In the genomic region with DNA sequence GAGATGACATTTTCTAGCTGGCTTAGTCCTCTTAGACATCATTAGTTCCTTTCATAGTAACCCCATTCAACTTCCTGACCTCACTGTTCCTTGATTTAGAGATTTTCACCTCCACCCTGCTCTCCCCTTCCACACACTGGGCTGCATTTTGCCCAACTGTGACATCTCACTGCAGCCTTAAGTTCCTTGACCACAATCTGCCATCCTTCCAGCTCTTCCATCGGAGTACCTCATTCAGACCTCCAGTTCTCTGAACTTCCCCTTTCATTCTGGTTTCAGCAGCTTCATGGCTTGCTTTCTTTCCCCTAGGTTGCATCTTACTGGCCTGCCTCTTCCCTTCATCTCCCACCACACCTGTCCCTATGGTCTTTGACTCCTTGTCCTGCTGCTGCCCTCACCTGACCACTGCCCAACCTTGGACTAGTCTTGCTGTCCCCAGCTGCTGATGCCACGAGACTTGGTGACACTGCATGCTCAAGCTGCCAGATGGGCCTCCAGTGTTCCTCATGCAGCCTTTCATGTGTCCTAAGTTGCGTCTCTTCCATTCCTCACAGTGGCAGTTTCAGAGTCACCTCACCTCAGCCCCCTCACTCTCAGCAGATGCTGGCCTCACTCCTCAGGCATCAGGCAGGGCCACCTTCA, we compare ENCODE assay signal across 15 cellular contexts. TPM values are rescaled to one million over a fixed set of nuclear protein-coding genes. Genes with fewer than 3 reads are reported as not detected.
A peak's percentile ranks its signal among the peaks of the same experiment; 100 is the strongest.
DNase-seq lines count a peak whose midpoint lies in the region; ATAC-seq and TF ChIP-seq lines count a peak whose summit lies in the region.
"Had no signal": no experiment of that assay in that cellular context is flagged by ENCODE, and none has a peak within 500 bp of the region (broad histone marks: within the 10 kb centered on the region; RNA-seq: fewer than 3 reads in every experiment).

No MANE protein-coding gene starts in this region.

- H3K4me2 ChIP-seq in GM23338, result no peak overlapping the region

- no peak overlapping the region for H3K4me3 ChIP-seq in CD4-positive, alpha-beta memory T cell (ENCODE audit: low read length in 2 of 2)
- no peak overlapping the region for H3K4me3 ChIP-seq in GM23338
- H3K4me3 ChIP-seq: right atrium auricular region had no signal

- no peaks in the 10 kb centered on the region for H3K9me3 ChIP-seq in CD4-positive, alpha-beta memory T cell (ENCODE audit: control insufficient read depth in 1 of 2, low read length in 2 of 2)
- H3K9me3 ChIP-seq: right atrium auricular region had no signal

- H3F3A ChIP-seq in GM23338 (replicated peaks; ENCODE audit: low read depth), result peaks cover 40% of the 10 kb centered on the region

- no peaks in the 10 kb centered on the region for H3K79me2 ChIP-seq in GM23338 (replicated peaks; ENCODE audit: insufficient read depth)

- 0 out of 2 replicates have a peak, but pooled peaks cover 8% of the 10 kb centered on the region for H4K20me1 ChIP-seq in GM23338 (replicated peaks; ENCODE audit: insufficient read depth)

- CTCF ChIA-PET in CD4-positive, alpha-beta memory T cell (lab: Charles Lee; ENCODE audit: partially characterized antibody), result interaction anchor here (1.3 to 1.4 kb wide), 2 partner anchors 128 to 130 kb away, joined by 3 to 4 read pairs; no protein-coding TSS in a partner anchor
- CTCF ChIA-PET in activated B cell treated with CpG ODN at 0.5 μM for 24 hours (lab: Charles Lee), result no interaction called here

- TF ChIP-seq CTCF in GM23338 (conservative IDR thresholded peaks at IDR 0.05; ENCODE audit: low read depth in 2 of 2) (no peak), activated B cell treated with CpG ODN at 0.5 μM for 24 hours (IDR thresholded peaks at IDR 0.05) (no peak)

- POLR2A ChIA-PET in CD4-positive, alpha-beta memory T cell (lab: Charles Lee; ENCODE audit: partially characterized antibody), result no interaction called here
- POLR2A ChIA-PET in activated B cell treated with CpG ODN at 0.5 μM for 24 hours (lab: Charles Lee), result interaction anchor here (0.6 to 1.0 kb wide), 2 partner anchors 8 to 49 kb away, joined by 3 to 6 read pairs; no protein-coding TSS in a partner anchor

- H2AFZ ChIP-seq in GM23338, result no peak overlapping the region

- H3K36me3 ChIP-seq in CD4-positive, alpha-beta memory T cell (ENCODE audit: insufficient read depth, low read length), result peaks cover 80% of the 10 kb centered on the region
- peaks cover 44% of the 10 kb centered on the region for H3K36me3 ChIP-seq in GM23338 (ENCODE audit: insufficient read depth)

- H3K9me2 ChIP-seq in GM23338 (ENCODE audit: insufficient read depth), result no peaks in the 10 kb centered on the region

- no peak for DNase-seq in CD4-positive, alpha-beta memory T cell
- DNase-seq in GM23338 (ENCODE audit: low spot score), result no peak
- DNase-seq in activated B cell treated with CpG ODN at 0.5 μM for 24 hours, result no peak
- DNase-seq in left lobe of liver (ENCODE audit: low spot score), result no peak
- DNase-seq in SKM-1 treated with dmso at 0.1 percent for 144 hours (lab: John Stamatoyannopoulos, UW; ENCODE audit: unreplicated experiment), result no peak
- DNase-seq: activated CD4-positive, alpha-beta T cell treated with anti-CD3 and anti-CD28 coated beads for 1 hour; activated effector memory CD4-positive, alpha-beta T cell treated with Interleukin-2 at 50 U/mL for 16 hours; EL; NCI-H226; stimulated activated CD4-positive, alpha-beta T cell treated with anti-CD3 and anti-CD28 coated beads, Interleukin-2, amount 100 ng/mL, for 48 hours; stimulated activated naive CD4-positive, alpha-beta T cell treated with Interleukin-2 at 50 U/mL for 16 hours; SW 1271 had no signal

- no peaks in the 10 kb centered on the region for H3K27me3 Mint-ChIP-seq in CD4-positive, alpha-beta memory T cell
- H3K27me3 Mint-ChIP-seq in GM23338 (ENCODE audit: insufficient read depth, low read depth, poor library complexity) (peaks cover 11% of the 10 kb centered on the region), activated B cell treated with CpG ODN at 0.5 μM for 24 hours (no peaks in the 10 kb centered on the region)

- no peaks in the 10 kb centered on the region for H3K4me1 ChIP-seq in CD4-positive, alpha-beta memory T cell (ENCODE audit: insufficient read depth, low read length)
- H3K4me1 ChIP-seq in GM23338 (ENCODE audit: insufficient read depth), result no peaks in the 10 kb centered on the region
- H3K4me1 ChIP-seq: right atrium auricular region had no signal

- intact Hi-C loops in CD4-positive, alpha-beta memory T cell (cut with micrococcal nuclease), result no loop called here
- intact Hi-C loops in activated B cell treated with CpG ODN at 0.5 μM for 24 hours (cut with micrococcal nuclease), result no loop called here

- H3K4me3 Mint-ChIP-seq in CD4-positive, alpha-beta memory T cell, result no peak overlapping the region
- no peak overlapping the region for H3K4me3 Mint-ChIP-seq in GM23338
- no peak overlapping the region for H3K4me3 Mint-ChIP-seq in activated B cell treated with CpG ODN at 0.5 μM for 24 hours

- H3K27me3 ChIP-seq in CD4-positive, alpha-beta memory T cell (ENCODE audit: insufficient read depth, low read length), result no peaks in the 10 kb centered on the region
- no peaks in the 10 kb centered on the region for H3K27me3 ChIP-seq in GM23338 (ENCODE audit: insufficient read depth)
- H3K27me3 ChIP-seq: right atrium auricular region had no signal

- peaks cover 0 to 4% (median 0%) of the 10 kb centered on the region in 8 donors for H3K9me3 Mint-ChIP-seq in CD4-positive, alpha-beta memory T cell
- H3K9me3 Mint-ChIP-seq in GM23338, result no peaks in the 10 kb centered on the region
- no peaks in the 10 kb centered on the region for H3K9me3 Mint-ChIP-seq in activated B cell treated with CpG ODN at 0.5 μM for 24 hours

- no peak overlapping the region for H3K27ac ChIP-seq in CD4-positive, alpha-beta memory T cell (ENCODE audit: low read depth, low read length)
- H3K27ac ChIP-seq in GM23338 (ENCODE audit: low read depth), result peak overlapping the region; percentile 32; the same call in 1 of the 2 replicates
- H3K27ac ChIP-seq: right atrium auricular region had no signal

- peaks cover 51 to 79% of the 10 kb centered on the region in 2 donors for H3K36me3 Mint-ChIP-seq in CD4-positive, alpha-beta memory T cell
- H3K36me3 Mint-ChIP-seq in GM23338 (ENCODE audit: low read depth) (peaks cover 77% of the 10 kb centered on the region), activated B cell treated with CpG ODN at 0.5 μM for 24 hours (ENCODE audit: low read depth) (peaks cover 83% of the 10 kb centered on the region)

- peaks cover 0 to 3% (median 0%) of the 10 kb centered on the region in 4 donors for H3K4me1 Mint-ChIP-seq in CD4-positive, alpha-beta memory T cell
- H3K4me1 Mint-ChIP-seq in GM23338, result peaks cover 3% of the 10 kb centered on the region; the same call in 1 of the 3 replicates
- peaks cover 2% of the 10 kb centered on the region for H3K4me1 Mint-ChIP-seq in activated B cell treated with CpG ODN at 0.5 μM for 24 hours

- ATAC-seq in GM23338, result no peak
- ATAC-seq in activated B cell treated with CpG ODN at 0.5 μM for 24 hours (ENCODE audit: low read depth), result no peak
- peak; percentile 18 for ATAC-seq in left lobe of liver
- no peak for ATAC-seq in HG03095 (IDR thresholded peaks at IDR 0.05; ENCODE audit: unreplicated experiment)
- no peak for ATAC-seq in GM19328 (IDR thresholded peaks at IDR 0.05; ENCODE audit: unreplicated experiment)

- peak overlapping the region in 6 of 7 donors; percentile 7 to 89 (median 84) for H3K27ac Mint-ChIP-seq in CD4-positive, alpha-beta memory T cell
- H3K27ac Mint-ChIP-seq in GM23338, result no peak overlapping the region
- H3K27ac Mint-ChIP-seq in activated B cell treated with CpG ODN at 0.5 μM for 24 hours, result peak overlapping the region; percentile 43

TF ChIP-seq in GM23338, 12 proteins besides CTCF, POLR2A, EP300 and RAD21 (continues in another document):
- TF ChIP-seq, protein P1, sequence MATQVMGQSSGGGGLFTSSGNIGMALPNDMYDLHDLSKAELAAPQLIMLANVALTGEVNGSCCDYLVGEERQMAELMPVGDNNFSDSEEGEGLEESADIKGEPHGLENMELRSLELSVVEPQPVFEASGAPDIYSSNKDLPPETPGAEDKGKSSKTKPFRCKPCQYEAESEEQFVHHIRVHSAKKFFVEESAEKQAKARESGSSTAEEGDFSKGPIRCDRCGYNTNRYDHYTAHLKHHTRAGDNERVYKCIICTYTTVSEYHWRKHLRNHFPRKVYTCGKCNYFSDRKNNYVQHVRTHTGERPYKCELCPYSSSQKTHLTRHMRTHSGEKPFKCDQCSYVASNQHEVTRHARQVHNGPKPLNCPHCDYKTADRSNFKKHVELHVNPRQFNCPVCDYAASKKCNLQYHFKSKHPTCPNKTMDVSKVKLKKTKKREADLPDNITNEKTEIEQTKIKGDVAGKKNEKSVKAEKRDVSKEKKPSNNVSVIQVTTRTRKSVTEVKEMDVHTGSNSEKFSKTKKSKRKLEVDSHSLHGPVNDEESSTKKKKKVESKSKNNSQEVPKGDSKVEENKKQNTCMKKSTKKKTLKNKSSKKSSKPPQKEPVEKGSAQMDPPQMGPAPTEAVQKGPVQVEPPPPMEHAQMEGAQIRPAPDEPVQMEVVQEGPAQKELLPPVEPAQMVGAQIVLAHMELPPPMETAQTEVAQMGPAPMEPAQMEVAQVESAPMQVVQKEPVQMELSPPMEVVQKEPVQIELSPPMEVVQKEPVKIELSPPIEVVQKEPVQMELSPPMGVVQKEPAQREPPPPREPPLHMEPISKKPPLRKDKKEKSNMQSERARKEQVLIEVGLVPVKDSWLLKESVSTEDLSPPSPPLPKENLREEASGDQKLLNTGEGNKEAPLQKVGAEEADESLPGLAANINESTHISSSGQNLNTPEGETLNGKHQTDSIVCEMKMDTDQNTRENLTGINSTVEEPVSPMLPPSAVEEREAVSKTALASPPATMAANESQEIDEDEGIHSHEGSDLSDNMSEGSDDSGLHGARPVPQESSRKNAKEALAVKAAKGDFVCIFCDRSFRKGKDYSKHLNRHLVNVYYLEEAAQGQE (IDR thresholded peaks at IDR 0.05; ENCODE audit: unreplicated experiment), result no peak
- no peak for TF ChIP-seq NANOG (IDR thresholded peaks at IDR 0.05; ENCODE audit: borderline replicate concordance)
- TF ChIP-seq EZH2phosphoT487 (IDR thresholded peaks at IDR 0.05; ENCODE audit: unreplicated experiment), result no peak

RNA-seq across cellular contexts. Expression of a gene that starts 40.8 kb away (rescaled TPM):
- total RNA-seq in CD4-positive, alpha-beta memory T cell, result 10 to 100 TPM; 91.0 to 92.5 TPM
- polyA plus RNA-seq in CD4-positive, alpha-beta memory T cell, result 100 to 1,000 TPM; 110 to 142 TPM
- 140 and 172 TPM in 2 replicates for total RNA-seq in GM23338 (2014; rRNA removed; shearing (Covaris generic))
- polyA plus RNA-seq in GM23338 (2016; fragmentation: Nextera tagmentation; extraction: Ambion mirVana), result 103 and 110 TPM in 2 replicates
- 158 and 187 TPM in 2 replicates for total RNA-seq in activated B cell treated with CpG ODN at 0.5 μM for 24 hours
- 41.0 TPM for total RNA-seq in left lobe of liver

RNA-seq across cellular contexts. Expression of a gene that starts 41.3 kb away (rescaled TPM):
- 10 to 100 TPM; 84.1 to 84.9 TPM for total RNA-seq in CD4-positive, alpha-beta memory T cell
- polyA plus RNA-seq in CD4-positive, alpha-beta memory T cell, result 10 to 100 TPM; 32.2 to 37.4 TPM
- 69.7 and 88.5 TPM in 2 replicates for total RNA-seq in GM23338 (2014; rRNA removed; shearing (Covaris generic))
- 109 and 115 TPM in 2 replicates for polyA plus RNA-seq in GM23338 (2016; fragmentation: Nextera tagmentation; extraction: Ambion mirVana)
- 70.4 and 87.7 TPM in 2 replicates for total RNA-seq in activated B cell treated with CpG ODN at 0.5 μM for 24 hours
- 15.6 TPM for total RNA-seq in left lobe of liver
